ENCODE assay signal across 8 cellular contexts in the genomic region with DNA sequence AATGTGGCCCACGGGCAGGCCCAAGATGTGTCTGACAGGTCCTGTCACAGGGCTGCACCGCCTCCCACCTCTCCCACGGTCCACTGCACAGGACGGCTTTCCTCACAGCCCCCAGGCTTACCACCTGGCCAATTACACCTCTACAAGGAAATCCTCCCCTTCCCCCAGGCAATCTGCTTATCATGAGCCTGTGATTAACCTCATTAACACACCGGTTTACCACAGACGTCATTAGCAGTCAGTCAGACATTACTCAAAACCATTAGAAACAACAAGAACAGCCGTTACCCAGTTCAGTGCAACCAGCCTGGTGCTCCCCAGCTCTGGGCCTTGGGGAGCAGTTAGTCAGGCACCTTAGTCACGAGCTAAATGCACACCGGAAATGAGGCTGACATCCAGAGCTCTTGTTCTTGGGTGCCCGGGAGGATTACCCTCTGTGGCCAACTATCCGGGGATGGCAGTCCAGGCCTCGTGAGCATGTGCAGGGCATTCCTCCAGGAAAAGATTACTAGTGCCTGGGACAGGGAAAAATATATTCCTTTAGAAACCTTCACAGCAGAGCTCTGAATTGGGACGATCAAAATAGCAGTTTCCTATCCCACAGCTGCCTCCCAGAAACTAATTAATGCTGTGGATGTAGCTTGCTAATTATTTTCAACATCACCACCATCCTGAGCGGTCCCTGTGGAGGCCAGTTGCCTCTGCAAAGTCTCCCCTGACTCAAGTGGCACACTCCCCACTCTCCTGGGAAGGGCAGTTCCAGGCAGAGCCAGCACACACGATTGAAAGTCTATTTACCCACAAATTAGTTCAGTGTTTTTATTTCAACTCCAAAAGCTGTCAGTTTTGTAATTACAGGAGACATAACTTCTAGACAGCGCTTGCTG. TPM values are rescaled to one million over a fixed set of nuclear protein-coding genes. Genes with fewer than 3 reads are reported as not detected.
DNase-seq lines count a peak whose midpoint lies in the region; ATAC-seq and TF ChIP-seq lines count a peak whose summit lies in the region.

No MANE protein-coding gene starts in this region.

- H3K36me3 ChIP-seq in CD4-positive, CD25-positive, alpha-beta regulatory T cell (ENCODE audit: control insufficient read depth, insufficient read depth, low read length), result peaks cover 55% of the 10 kb centered on the region

- peak in 2 of 3 donors; percentile 16 to 39 for DNase-seq in CD4-positive, CD25-positive, alpha-beta regulatory T cell
- DNase-seq in T-helper 17 cell, result no peak
- DNase-seq in kidney glomerular epithelial cell (lab: John Stamatoyannopoulos, UW), result peak; percentile 68
- no peak for DNase-seq in erythroblast (lab: John Stamatoyannopoulos, UW)
- no peak for DNase-seq in SHP77 treated with DMSO at 0.1 percent for 48 hours (lab: John Stamatoyannopoulos, UW)
- no peak for DNase-seq in HCEC 1CT
- no peak for DNase-seq in superior temporal gyrus (ENCODE audit: extremely low spot score)

- peak; percentile 68 to 71 for ATAC-seq in CD4-positive, CD25-positive, alpha-beta regulatory T cell (ENCODE audit: low read depth in 2 of 2)
- peak; percentile 32 for ATAC-seq in HG03175 (IDR thresholded peaks at IDR 0.05; ENCODE audit: unreplicated experiment)
- ATAC-seq in T-helper 17 cell, result peak; percentile 81

- no peaks in the 10 kb centered on the region for H3K4me1 ChIP-seq in CD4-positive, CD25-positive, alpha-beta regulatory T cell (ENCODE audit: control insufficient read depth, insufficient read depth, low read length, poor library complexity, severe bottlenecking)

- H3K27me3 Mint-ChIP-seq in CD4-positive, CD25-positive, alpha-beta regulatory T cell, result no peaks in the 10 kb centered on the region
- H3K27me3 Mint-ChIP-seq in T-helper 17 cell, result no peaks in the 10 kb centered on the region

- peak overlapping the region in 1 of 4 donors; percentile 76 for H3K4me3 Mint-ChIP-seq in CD4-positive, CD25-positive, alpha-beta regulatory T cell
- H3K4me3 Mint-ChIP-seq in T-helper 17 cell, result no peak overlapping the region

- H3K27ac ChIP-seq in CD4-positive, CD25-positive, alpha-beta regulatory T cell (ENCODE audit: insufficient read depth, low read length, poor library complexity, severe bottlenecking), result peak overlapping the region; percentile 19

- H3K4me1 Mint-ChIP-seq in CD4-positive, CD25-positive, alpha-beta regulatory T cell, result peaks cover 3 to 15% (median 8%) of the 10 kb centered on the region in 4 donors
- peaks cover 12% of the 10 kb centered on the region for H3K4me1 Mint-ChIP-seq in T-helper 17 cell

- TF ChIP-seq POLR2A in erythroblast (IDR thresholded peaks at IDR 0.05; ENCODE audit: low read length), result no peak

- peak overlapping the region; percentile 16 to 84 (median 55) for H3K27ac Mint-ChIP-seq in CD4-positive, CD25-positive, alpha-beta regulatory T cell
- H3K27ac Mint-ChIP-seq in T-helper 17 cell, result peak overlapping the region; percentile 82

- peaks cover 33% of the 10 kb centered on the region for H3K36me3 Mint-ChIP-seq in CD4-positive, CD25-positive, alpha-beta regulatory T cell
- H3K36me3 Mint-ChIP-seq in T-helper 17 cell (ENCODE audit: low read depth), result no peaks in the 10 kb centered on the region

- no peaks in the 10 kb centered on the region for H3K9me3 Mint-ChIP-seq in CD4-positive, CD25-positive, alpha-beta regulatory T cell

- no peaks in the 10 kb centered on the region for H3K27me3 ChIP-seq in CD4-positive, CD25-positive, alpha-beta regulatory T cell (ENCODE audit: control insufficient read depth, insufficient read depth, low read length)

- no peaks in the 10 kb centered on the region for H3K9me3 ChIP-seq in CD4-positive, CD25-positive, alpha-beta regulatory T cell (ENCODE audit: control insufficient read depth in 2 of 2, low read length in 2 of 2)
- no peaks in the 10 kb centered on the region for H3K9me3 ChIP-seq in T-helper 17 cell (ENCODE audit: control insufficient read depth, low read length, poor library complexity, severe bottlenecking)

- no peak overlapping the region for H3K4me3 ChIP-seq in CD4-positive, CD25-positive, alpha-beta regulatory T cell (ENCODE audit: low read depth, low read length)

RNA-seq across cellular contexts. Expression of gene PLCXD2, which starts 38.1 kb away (rescaled TPM):
- 19.9 TPM for total RNA-seq in CD4-positive, CD25-positive, alpha-beta regulatory T cell
- polyA plus RNA-seq in CD4-positive, CD25-positive, alpha-beta regulatory T cell, result 1 to 10 TPM; 1.6 to 2.5 (median 1.9) TPM
- total RNA-seq in T-helper 17 cell, result 10 to 100 TPM; 11.0 to 19.5 TPM

Comparison
In these comparisons a context has a peak if more than half of its experiments do, and no peak if none do; other contexts are left out.
1. DNase-seq: peak in CD4-positive, CD25-positive, alpha-beta regulatory T cell (2 of 3) and kidney glomerular epithelial cell (single experiment); none in T-helper 17 cell (0 of 3), erythroblast (0 of 2), SHP77 treated with DMSO at 0.1 percent for 48 hours (single experiment), HCEC 1CT (single experiment) and superior temporal gyrus (single experiment).
2. Peak in every context shown above with its lines, with median percentiles within 50 percentile points of each other: ATAC-seq.